In genomic region chr9:36597412-36598178, GRCh38 we compare ENCODE assay signal across 8 cellular contexts. TPM values are rescaled to one million over a fixed set of nuclear protein-coding genes. Genes with fewer than 3 reads are reported as not detected.
DNase-seq lines count a peak whose midpoint lies in the region; ATAC-seq lines count a peak whose summit lies in the region.

No MANE protein-coding gene starts in this region.

- H3K4me1 Mint-ChIP-seq in activated naive CD8-positive, alpha-beta T cell treated with anti-CD3 and anti-CD28 coated beads, Interleukin-2, amount 10 ng/mL, durations not matched to agents 7 days and 5 days = peaks cover 2% of the 10 kb centered on the region
- H3K4me1 Mint-ChIP-seq in activated naive CD8-positive, alpha-beta T cell treated with anti-CD3 and anti-CD28 coated beads, Interleukin-2, amount 50 U/mL, for 24 hours = peaks cover under 1% of the 10 kb centered on the region

- no peak overlapping the region for H3K4me3 Mint-ChIP-seq in activated naive CD8-positive, alpha-beta T cell treated with anti-CD3 and anti-CD28 coated beads, Interleukin-2, amount 10 ng/mL, durations not matched to agents 7 days and 5 days
- no peak overlapping the region for H3K4me3 Mint-ChIP-seq in activated naive CD8-positive, alpha-beta T cell treated with anti-CD3 and anti-CD28 coated beads, Interleukin-2, amount 50 U/mL, for 24 hours

- POLR2A ChIA-PET in activated naive CD8-positive, alpha-beta T cell treated with anti-CD3 and anti-CD28 coated beads, Interleukin-2, amount 10 ng/mL, durations not matched to agents 7 days and 5 days (lab: Charles Lee) = interaction anchor here (0.7 kb wide), 1 partner anchor 162 kb away, joined by 6 read pairs; no protein-coding TSS in a partner anchor

- ATAC-seq in activated naive CD8-positive, alpha-beta T cell treated with anti-CD3 and anti-CD28 coated beads, Interleukin-2, amount 10 ng/mL, durations not matched to agents 7 days and 5 days (ENCODE audit: low read depth) = peak; percentile 45
- ATAC-seq in activated naive CD8-positive, alpha-beta T cell treated with anti-CD3 and anti-CD28 coated beads, Interleukin-2, amount 50 U/mL, for 24 hours = no peak
- ATAC-seq in GM18858 (IDR thresholded peaks at IDR 0.05; ENCODE audit: unreplicated experiment) (no peak), GM21717 (IDR thresholded peaks at IDR 0.05; ENCODE audit: unreplicated experiment) (no peak)

- DNase-seq in activated naive CD8-positive, alpha-beta T cell treated with anti-CD3 and anti-CD28 coated beads, Interleukin-2, amount 10 ng/mL, durations not matched to agents 7 days and 5 days = no peak
- no peak for DNase-seq in activated naive CD8-positive, alpha-beta T cell treated with anti-CD3 and anti-CD28 coated beads, Interleukin-2, amount 50 U/mL, for 24 hours
- DNase-seq in NCI-H1694 treated with DMSO at 0.1 percent for 48 hours (lab: John Stamatoyannopoulos, UW) (peak; percentile 10), epidermal melanocyte (ENCODE audit: insufficient read length, low spot score) (peak; percentile 37), renal cortical epithelial cell (ENCODE audit: low read depth) (peak; percentile 76), GM19238 (ENCODE audit: insufficient read length, low spot score) (no peak)

- H3K27me3 Mint-ChIP-seq in activated naive CD8-positive, alpha-beta T cell treated with anti-CD3 and anti-CD28 coated beads, Interleukin-2, amount 10 ng/mL, durations not matched to agents 7 days and 5 days = no peaks in the 10 kb centered on the region
- no peaks in the 10 kb centered on the region for H3K27me3 Mint-ChIP-seq in activated naive CD8-positive, alpha-beta T cell treated with anti-CD3 and anti-CD28 coated beads, Interleukin-2, amount 50 U/mL, for 24 hours

- peaks cover 25% of the 10 kb centered on the region for H3K36me3 Mint-ChIP-seq in activated naive CD8-positive, alpha-beta T cell treated with anti-CD3 and anti-CD28 coated beads, Interleukin-2, amount 10 ng/mL, durations not matched to agents 7 days and 5 days
- peaks cover 66% of the 10 kb centered on the region for H3K36me3 Mint-ChIP-seq in activated naive CD8-positive, alpha-beta T cell treated with anti-CD3 and anti-CD28 coated beads, Interleukin-2, amount 50 U/mL, for 24 hours (ENCODE audit: low read depth)

- H3K9me3 Mint-ChIP-seq in activated naive CD8-positive, alpha-beta T cell treated with anti-CD3 and anti-CD28 coated beads, Interleukin-2, amount 10 ng/mL, durations not matched to agents 7 days and 5 days = no peaks in the 10 kb centered on the region
- no peaks in the 10 kb centered on the region for H3K9me3 Mint-ChIP-seq in activated naive CD8-positive, alpha-beta T cell treated with anti-CD3 and anti-CD28 coated beads, Interleukin-2, amount 50 U/mL, for 24 hours

- H3K27ac Mint-ChIP-seq in activated naive CD8-positive, alpha-beta T cell treated with anti-CD3 and anti-CD28 coated beads, Interleukin-2, amount 10 ng/mL, durations not matched to agents 7 days and 5 days = no peak overlapping the region
- no peak overlapping the region for H3K27ac Mint-ChIP-seq in activated naive CD8-positive, alpha-beta T cell treated with anti-CD3 and anti-CD28 coated beads, Interleukin-2, amount 50 U/mL, for 24 hours

RNA-seq across cellular contexts. Expression of gene MELK, which starts 24.9 kb away (rescaled TPM):
- total RNA-seq in activated naive CD8-positive, alpha-beta T cell treated with anti-CD3 and anti-CD28 coated beads, Interleukin-2, amount 10 ng/mL, durations not matched to agents 7 days and 5 days = 10 to 100 TPM; 47.2 to 48.1 TPM
- total RNA-seq in renal cortical epithelial cell = 6.3 and 33.0 TPM in 2 replicates

Comparison
In these comparisons a context has a peak if more than half of its experiments do, and no peak if none do; other contexts are left out.
1. DNase-seq: peak in NCI-H1694 treated with DMSO at 0.1 percent for 48 hours (single experiment), epidermal melanocyte (single experiment) and renal cortical epithelial cell (single experiment); none in activated naive CD8-positive, alpha-beta T cell treated with anti-CD3 and anti-CD28 coated beads, Interleukin-2, amount 10 ng/mL, durations not matched to agents 7 days and 5 days (single experiment), activated naive CD8-positive, alpha-beta T cell treated with anti-CD3 and anti-CD28 coated beads, Interleukin-2, amount 50 U/mL, for 24 hours (single experiment) and GM19238 (single experiment).